Comparison of ENCODE assay signal across 30 cellular contexts in the genomic region with DNA sequence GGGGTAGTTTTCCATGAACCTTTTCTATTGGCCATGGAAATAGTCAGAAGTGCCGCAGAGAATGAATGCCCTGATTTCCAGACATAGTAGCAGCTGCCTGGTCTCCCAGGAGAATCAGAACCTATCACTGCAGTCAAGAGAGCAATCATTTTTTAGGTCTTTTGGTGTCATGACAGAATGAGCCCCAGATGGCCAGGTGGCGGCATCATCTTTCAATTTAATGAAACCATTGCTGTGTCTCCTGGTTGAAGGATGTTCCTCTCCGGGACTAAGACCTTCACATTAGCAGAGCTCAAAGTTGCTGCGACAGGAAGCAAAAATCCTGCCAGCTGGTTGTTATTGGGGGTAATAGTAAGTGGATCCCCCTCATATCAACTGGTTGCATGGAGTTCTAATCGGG. TPM values are rescaled to one million over a fixed set of nuclear protein-coding genes. Genes with fewer than 3 reads are reported as not detected.
DNase-seq lines count a peak whose midpoint lies in the region; ATAC-seq, FAIRE-seq and TF ChIP-seq lines count a peak whose summit lies in the region.
"Had no signal": no experiment of that assay in that cellular context is flagged by ENCODE, and none has a peak within 500 bp of the region (broad histone marks: within the 10 kb centered on the region; RNA-seq: fewer than 3 reads in every experiment).

No MANE protein-coding gene starts in this region.

- H2AFZ ChIP-seq in OCI-LY1 (ENCODE audit: low read length) (no peak overlapping the region), HepG2 (ENCODE audit: low read length) (no peak overlapping the region)
- H2AFZ ChIP-seq: GM23248 had no signal

- DNase-seq in NCI-H1092 (lab: John Stamatoyannopoulos, UW) (peak; percentile 27), NCI-H2107 (lab: John Stamatoyannopoulos, UW) (peak; percentile 28), HepG2 (ENCODE audit: low spot score) (no peak), HT-29 (ENCODE audit: low spot score) (no peak), activated T-cell treated with anti-CD3 and anti-CD28 coated beads for 4 hours (no peak)
- DNase-seq: activated CD4-positive, alpha-beta T cell treated with anti-CD3 and anti-CD28 coated beads, Interleukin-2, amount 10 ng/mL, durations not matched to agents 7 days and 5 days; activated effector memory CD4-positive, alpha-beta T cell treated with anti-CD3 and anti-CD28 coated beads, Interleukin-2, amount 50 U/mL, for 16 hours; activated naive CD8-positive, alpha-beta T cell treated with anti-CD3 and anti-CD28 coated beads for 36 hours; activated T-cell treated with anti-CD3 and anti-CD28 coated beads, Interleukin-2, amount 50 U/mL, for 24 hours; aorta; DND-41; GM23248; immature natural killer cell; left cardiac atrium; NCI-H2029 treated with DMSO at 0.1 percent for 48 hours; SIG-M5; stimulated activated naive CD4-positive, alpha-beta T cell treated with Interleukin-2 at 50 U/mL for 16 hours; upper lobe of right lung had no signal

- H3K9me3 ChIP-seq in OCI-LY1 (ENCODE audit: low read length) (no peaks in the 10 kb centered on the region), HepG2 (ENCODE audit: low read length) (no peaks in the 10 kb centered on the region)
- H3K9me3 ChIP-seq: BLaER1 treated with 17β-estradiol and CSF1 and Interleukin-3, amounts not matched to agents 10 nM and 100 nM; suprapubic skin; upper lobe of right lung had no signal

- 18% methylated on average over 5 of the region's 5 CpGs for WGBS in HepG2 (ENCODE audit: low lambda C conversion rate)

- ATAC-seq in HepG2 (no peak), GM21717 (IDR thresholded peaks at IDR 0.05; ENCODE audit: unreplicated experiment) (no peak)
- ATAC-seq: left cardiac atrium; natural killer cell treated with Interleukin-12 subunit alpha and Interleukin-12 subunit beta and Interleukin-15 and Interleukin-18, amount 100 ng/mL, for 72 hours; upper lobe of right lung; WTC11 had no signal

- intact Hi-C loops in HepG2 (cut with micrococcal nuclease; ENCODE audit: unreplicated experiment) = no loop called here

- H3K79me2 ChIP-seq in OCI-LY1 (ENCODE audit: insufficient read depth, low read length) (no peaks in the 10 kb centered on the region), HepG2 (ENCODE audit: insufficient read depth, low read length) (no peaks in the 10 kb centered on the region)

- CTCF ChIA-PET in HepG2 (lab: Yijun Ruan, JAX; ENCODE audit: low intra/inter-chr PET ratio, low total read pairs) = interaction anchor here (0.6 to 1.3 kb wide), 2 partner anchors 48 to 150 kb away, joined by 4 read pairs; no protein-coding TSS in a partner anchor

- H3K9me2 ChIP-seq in OCI-LY1 (ENCODE audit: low read depth, low read length) = no peaks in the 10 kb centered on the region

- H3K4me3 ChIP-seq in OCI-LY1 (ENCODE audit: low read depth, low read length, poor library complexity, severe bottlenecking) (no peak overlapping the region), HepG2 (replicated peaks in 1 of 3; ENCODE audit: insufficient read depth in 1 of 3, low read depth in 2 of 3, low read length in 3 of 3) (no peak overlapping the region)
- H3K4me3 ChIP-seq: BLaER1 treated with 17β-estradiol and CSF1 and Interleukin-3, amounts not matched to agents 10 nM and 100 nM; GM23248; suprapubic skin; upper lobe of right lung had no signal

- H3K4me1 ChIP-seq in OCI-LY1 (ENCODE audit: insufficient read depth, low read length, severe bottlenecking) (peaks cover 31% of the 10 kb centered on the region), HepG2 (ENCODE audit: insufficient read depth, low read length) (peaks cover 18% of the 10 kb centered on the region)
- H3K4me1 ChIP-seq: upper lobe of right lung had no signal

- peak; percentile 44 for TF ChIP-seq CTCF in OCI-LY1 (IDR thresholded peaks at IDR 0.05; ENCODE audit: low read length)
- no peak for TF ChIP-seq CTCF in HepG2 (CRISPR knock-in tag; IDR thresholded peaks at IDR 0.05)

- TF ChIP-seq POLR2A in HepG2 (IDR thresholded peaks at IDR 0.05; ENCODE audit: insufficient read depth in 1 of 2, low read depth in 2 of 2, low read length in 2 of 2) = no peak

- no peaks in the 10 kb centered on the region for H3F3A ChIP-seq in OCI-LY1 (ENCODE audit: insufficient read depth, low read length)

- no TSS peak for BruUV-seq in HepG2 (replicated peaks; lab: Mats Ljungman, UMichigan)

- no peak for TF ChIP-seq RAD21 in HepG2 (CRISPR knock-in tag; IDR thresholded peaks at IDR 0.05)

- H3K9ac ChIP-seq in OCI-LY1 (ENCODE audit: low read length) (no peak overlapping the region), HepG2 (ENCODE audit: insufficient read depth, low read depth, low read length) (no peak overlapping the region)
- H3K9ac ChIP-seq: BLaER1 treated with 17β-estradiol and CSF1 and Interleukin-3, amounts not matched to agents 10 nM and 100 nM; GM23248 had no signal

- POLR2A ChIA-PET in HepG2 (lab: Yijun Ruan, JAX) = interaction anchor here (1.4 to 2.0 kb wide), 2 partner anchors 102 to 192 kb away, joined by 4 to 5 read pairs; a partner anchor contains a TSS

- TF ChIP-seq EP300 in HepG2 (IDR thresholded peaks at IDR 0.05; ENCODE audit: low read depth in 2 of 2, low read length in 2 of 2) = no peak
- TF ChIP-seq EP300 in HepG2 (CRISPR knock-in tag; IDR thresholded peaks at IDR 0.05; ENCODE audit: borderline replicate concordance) = no peak

- no peak for FAIRE-seq in HepG2 (lab: Jason Lieb, UNC)
- FAIRE-seq: endothelial cell of umbilical vein had no signal

- H3K4me2 ChIP-seq in OCI-LY1 (ENCODE audit: low read length) (peak overlapping the region; percentile 51; the same call in 1 of the 2 replicates), HepG2 (ENCODE audit: low read depth, low read length) (no peak overlapping the region)

- H3K27me3 ChIP-seq in OCI-LY1 (ENCODE audit: insufficient read depth, low read length) (no peaks in the 10 kb centered on the region; the same call in 1 of the 2 replicates), HepG2 (ENCODE audit: control insufficient read depth in 1 of 2, insufficient read depth in 2 of 2, low read length in 2 of 2) (peaks cover 1 to 46% of the 10 kb centered on the region in 2 experiments; a peak in 2 of 5 replicates)
- H3K27me3 ChIP-seq: BLaER1 treated with 17β-estradiol and CSF1 and Interleukin-3, amounts not matched to agents 10 nM and 100 nM; suprapubic skin had no signal

- H3K36me3 ChIP-seq in OCI-LY1 (ENCODE audit: insufficient read depth, low read length) (no peaks in the 10 kb centered on the region), HepG2 (replicated peaks in 1 of 2; ENCODE audit: control insufficient read depth in 1 of 2, insufficient read depth in 2 of 2, low read length in 2 of 2) (no peaks in the 10 kb centered on the region)
- H3K36me3 ChIP-seq: suprapubic skin, upper lobe of right lung had no signal

- H4K20me1 ChIP-seq in OCI-LY1 (ENCODE audit: insufficient read depth, low read length) (no peaks in the 10 kb centered on the region), HepG2 (ENCODE audit: insufficient read depth, low read length) (no peaks in the 10 kb centered on the region)

- in situ Hi-C loops in HepG2 (cut with HindIII; ENCODE audit: extremely low pct_ligation_motif_present, low pct_unique_long_range_greater_than_20kb) = no loop called here

- H3K27ac ChIP-seq in OCI-LY1 (ENCODE audit: low read depth, low read length, poor library complexity, severe bottlenecking) (no peak overlapping the region), HepG2 (ENCODE audit: extremely low read length, insufficient read depth, low read length) (no peak overlapping the region)
- H3K27ac ChIP-seq: BLaER1 treated with 17β-estradiol and CSF1 and Interleukin-3, amounts not matched to agents 10 nM and 100 nM; GM23248; suprapubic skin; upper lobe of right lung had no signal

RNA-seq across cellular contexts. Expression of a gene that starts 18.8 kb away (rescaled TPM):
- 0.45 and 0.46 TPM in 2 replicates for total RNA-seq in HepG2 (2016; rRNA removed; fragmentation: Illumina TruSeq; extraction: Trizol)
- not detected in 2 replicates for total RNA-seq in HepG2 (2016; cell fraction: cytosol; rRNA removed; fragmentation: Illumina TruSeq; extraction: Trizol; ENCODE audit: low read depth)
- total RNA-seq in HepG2 (2016; cell fraction: insoluble cytoplasmic fraction; rRNA removed; fragmentation: Illumina TruSeq; extraction: Trizol) = 0.45 and 0.67 TPM in 2 replicates
- 0.31 and 0.40 TPM in 2 replicates for total RNA-seq in HepG2 (2016; cell fraction: membrane; rRNA removed; fragmentation: Illumina TruSeq; extraction: Trizol)
- total RNA-seq in HepG2 (2016; cell fraction: nucleus; rRNA removed; fragmentation: Illumina TruSeq; extraction: Trizol) = 0.34 and 0.94 TPM in 2 replicates
- 0.91 and 1.5 TPM in 2 replicates for polyA plus RNA-seq in HepG2 (2011; rRNA removed)
- 0.28 and 0.81 TPM in 2 replicates for polyA plus RNA-seq in HepG2 (2011; cell fraction: cytosol; rRNA removed)
- 7.5 and 18.0 TPM in 2 replicates for polyA plus RNA-seq in HepG2 (2011; cell fraction: nucleus; rRNA removed)
- 0.36 and 0.61 TPM in 2 replicates for polyA plus RNA-seq in HepG2 (2012)
- polyA plus RNA-seq in HepG2 (2016; cell fraction: cytosol; fragmentation: Illumina TruSeq; extraction: Trizol; ENCODE audit: low read depth) = not detected in 2 replicates
- 0.16 and 0.42 TPM in 2 replicates for polyA plus RNA-seq in HepG2 (2016; cell fraction: insoluble cytoplasmic fraction; fragmentation: Illumina TruSeq; extraction: Trizol; ENCODE audit: low read depth)
- 0.18 and 0.23 TPM in 2 replicates for polyA plus RNA-seq in HepG2 (2016; cell fraction: membrane; fragmentation: Illumina TruSeq; extraction: Trizol; ENCODE audit: low read depth)
- polyA plus RNA-seq in HepG2 (2016; cell fraction: nucleus; fragmentation: Illumina TruSeq; extraction: Trizol; ENCODE audit: insufficient read depth, low read depth) = 0.83 and 1.8 TPM in 2 replicates
- polyA minus RNA-seq in HepG2 (2011; rRNA and poly(A)+ RNA removed; ENCODE audit: low replicate concordance) = 2.4 and 123 TPM in 2 replicates
- 0.79 and 1.2 TPM in 2 replicates for polyA minus RNA-seq in HepG2 (2011; cell fraction: cytosol; rRNA and poly(A)+ RNA removed)
- 1.5 and 2.1 TPM in 2 replicates for polyA minus RNA-seq in HepG2 (2011; cell fraction: nucleus; rRNA and poly(A)+ RNA removed)
- 145 and 168 TPM in 2 replicates for total RNA-seq in HT-29 (2014; rRNA removed; shearing (Covaris generic))

RNA-seq across cellular contexts. Expression of a gene that starts 47.5 kb away (rescaled TPM):
- 11.3 and 27.0 TPM in 2 replicates for total RNA-seq in HepG2 (2016; rRNA removed; fragmentation: Illumina TruSeq; extraction: Trizol)
- total RNA-seq in HepG2 (2016; cell fraction: cytosol; rRNA removed; fragmentation: Illumina TruSeq; extraction: Trizol; ENCODE audit: low read depth) = 6.3 and 6.7 TPM in 2 replicates
- total RNA-seq in HepG2 (2016; cell fraction: insoluble cytoplasmic fraction; rRNA removed; fragmentation: Illumina TruSeq; extraction: Trizol) = 9.0 and 28.6 TPM in 2 replicates
- 11.1 and 11.5 TPM in 2 replicates for total RNA-seq in HepG2 (2016; cell fraction: membrane; rRNA removed; fragmentation: Illumina TruSeq; extraction: Trizol)
- 32.0 and 33.7 TPM in 2 replicates for total RNA-seq in HepG2 (2016; cell fraction: nucleus; rRNA removed; fragmentation: Illumina TruSeq; extraction: Trizol)
- polyA plus RNA-seq in HepG2 (2011; rRNA removed) = 11.8 and 21.2 TPM in 2 replicates
- 10.4 and 15.5 TPM in 2 replicates for polyA plus RNA-seq in HepG2 (2011; cell fraction: cytosol; rRNA removed)
- polyA plus RNA-seq in HepG2 (2011; cell fraction: nucleus; rRNA removed) = 157 and 161 TPM in 2 replicates
- 12.5 and 20.1 TPM in 2 replicates for polyA plus RNA-seq in HepG2 (2012)
- 4.1 and 4.2 TPM in 2 replicates for polyA plus RNA-seq in HepG2 (2016; cell fraction: cytosol; fragmentation: Illumina TruSeq; extraction: Trizol; ENCODE audit: low read depth)
- 7.6 and 10.6 TPM in 2 replicates for polyA plus RNA-seq in HepG2 (2016; cell fraction: insoluble cytoplasmic fraction; fragmentation: Illumina TruSeq; extraction: Trizol; ENCODE audit: low read depth)
- polyA plus RNA-seq in HepG2 (2016; cell fraction: membrane; fragmentation: Illumina TruSeq; extraction: Trizol; ENCODE audit: low read depth) = 6.1 and 7.1 TPM in 2 replicates
- polyA plus RNA-seq in HepG2 (2016; cell fraction: nucleus; fragmentation: Illumina TruSeq; extraction: Trizol; ENCODE audit: insufficient read depth, low read depth) = 105 and 107 TPM in 2 replicates
- polyA minus RNA-seq in HepG2 (2011; rRNA and poly(A)+ RNA removed; ENCODE audit: low replicate concordance) = 0.28 and 10.1 TPM in 2 replicates
- 3.4 and 5.3 TPM in 2 replicates for polyA minus RNA-seq in HepG2 (2011; cell fraction: cytosol; rRNA and poly(A)+ RNA removed)
- 24.7 and 29.2 TPM in 2 replicates for polyA minus RNA-seq in HepG2 (2011; cell fraction: nucleus; rRNA and poly(A)+ RNA removed)
- total RNA-seq in HT-29 (2014; rRNA removed; shearing (Covaris generic)) = 3.9 and 6.2 TPM in 2 replicates
- total RNA-seq: activated CD4-positive, alpha-beta T cell treated with anti-CD3 and anti-CD28 coated beads, Interleukin-2, amount 10 ng/mL, durations not matched to agents 7 days and 5 days; activated CD8-positive, alpha-beta memory T cell treated with anti-CD3 and anti-CD28 coated beads for 36 hours; activated naive CD8-positive, alpha-beta T cell treated with anti-CD3 and anti-CD28 coated beads for 36 hours; bronchial epithelial cell; endothelial cell of umbilical vein; GM23248; natural killer cell treated with Interleukin-12 subunit alpha and Interleukin-12 subunit beta and Interleukin-15 and Interleukin-18, amount 100 ng/mL, for 72 hours; osteoblast had no signal
- polyA plus RNA-seq: endothelial cell of umbilical vein, GM23248, immature natural killer cell had no signal

RNA-seq across cellular contexts. Expression of a gene that starts 58.0 kb away (rescaled TPM):
- 0.72 and 1.00 TPM in 2 replicates for total RNA-seq in HepG2 (2016; rRNA removed; fragmentation: Illumina TruSeq; extraction: Trizol)
- 2.3 and 2.8 TPM in 2 replicates for total RNA-seq in HepG2 (2016; cell fraction: cytosol; rRNA removed; fragmentation: Illumina TruSeq; extraction: Trizol; ENCODE audit: low read depth)
- 0.37 and 0.39 TPM in 2 replicates for total RNA-seq in HepG2 (2016; cell fraction: insoluble cytoplasmic fraction; rRNA removed; fragmentation: Illumina TruSeq; extraction: Trizol)
- 1.1 and 4.0 TPM in 2 replicates for total RNA-seq in HepG2 (2016; cell fraction: membrane; rRNA removed; fragmentation: Illumina TruSeq; extraction: Trizol)
- total RNA-seq in HepG2 (2016; cell fraction: nucleus; rRNA removed; fragmentation: Illumina TruSeq; extraction: Trizol) = not detected in 2 replicates
- polyA plus RNA-seq in HepG2 (2011; rRNA removed) = 0.67 and 0.95 TPM in 2 replicates
- 0.85 and 2.1 TPM in 2 replicates for polyA plus RNA-seq in HepG2 (2011; cell fraction: cytosol; rRNA removed)
- polyA plus RNA-seq in HepG2 (2011; cell fraction: nucleus; rRNA removed) = 0.64 and 1.0 TPM in 2 replicates
- polyA plus RNA-seq in HepG2 (2012) = 0.40 and 0.72 TPM in 2 replicates
- polyA plus RNA-seq in HepG2 (2016; cell fraction: cytosol; fragmentation: Illumina TruSeq; extraction: Trizol; ENCODE audit: low read depth) = 2.9 and 3.8 TPM in 2 replicates
- 0.36 and 0.88 TPM in 2 replicates for polyA plus RNA-seq in HepG2 (2016; cell fraction: insoluble cytoplasmic fraction; fragmentation: Illumina TruSeq; extraction: Trizol; ENCODE audit: low read depth)
- 0.86 and 1.1 TPM in 2 replicates for polyA plus RNA-seq in HepG2 (2016; cell fraction: membrane; fragmentation: Illumina TruSeq; extraction: Trizol; ENCODE audit: low read depth)
- polyA plus RNA-seq in HepG2 (2016; cell fraction: nucleus; fragmentation: Illumina TruSeq; extraction: Trizol; ENCODE audit: insufficient read depth, low read depth) = 0.73 and 0.75 TPM in 2 replicates
- 0.30 TPM in 1 of 2 replicates, not detected in the other for polyA minus RNA-seq in HepG2 (2011; rRNA and poly(A)+ RNA removed; ENCODE audit: low replicate concordance)
- polyA minus RNA-seq in HepG2 (2011; cell fraction: cytosol; rRNA and poly(A)+ RNA removed) = not detected in 2 replicates
- polyA minus RNA-seq in HepG2 (2011; cell fraction: nucleus; rRNA and poly(A)+ RNA removed) = not detected in 2 replicates
- not detected in 2 replicates for total RNA-seq in HT-29 (2014; rRNA removed; shearing (Covaris generic))
- total RNA-seq: activated CD4-positive, alpha-beta T cell treated with anti-CD3 and anti-CD28 coated beads, Interleukin-2, amount 10 ng/mL, durations not matched to agents 7 days and 5 days; activated CD8-positive, alpha-beta memory T cell treated with anti-CD3 and anti-CD28 coated beads for 36 hours; activated naive CD8-positive, alpha-beta T cell treated with anti-CD3 and anti-CD28 coated beads for 36 hours; aorta; bronchial epithelial cell; endothelial cell of umbilical vein; GM23248; natural killer cell treated with Interleukin-12 subunit alpha and Interleukin-12 subunit beta and Interleukin-15 and Interleukin-18, amount 100 ng/mL, for 72 hours; NCI-H460; osteoblast; skeletal muscle tissue; suprapubic skin; upper lobe of right lung; WTC11 had no signal
- polyA plus RNA-seq: aorta, endothelial cell of umbilical vein, GM23248, immature natural killer cell had no signal

Comparison
In these comparisons a context has a peak if more than half of its experiments do, and no peak if none do; other contexts are left out.
1. DNase-seq: peak in NCI-H1092 (single experiment) and NCI-H2107 (single experiment); none in HepG2 (single experiment), HT-29 (single experiment) and activated T-cell treated with anti-CD3 and anti-CD28 coated beads for 4 hours (single experiment).
2. RNA of a gene that starts 18.8 kb away (total RNA-seq): 145 to 168 TPM in HT-29; 0.31 to 0.94 TPM in HepG2; every median in the first group is over 10 times any median in the second.